Comparison of ENCODE assay signal across 13 cellular contexts in the genomic region with DNA sequence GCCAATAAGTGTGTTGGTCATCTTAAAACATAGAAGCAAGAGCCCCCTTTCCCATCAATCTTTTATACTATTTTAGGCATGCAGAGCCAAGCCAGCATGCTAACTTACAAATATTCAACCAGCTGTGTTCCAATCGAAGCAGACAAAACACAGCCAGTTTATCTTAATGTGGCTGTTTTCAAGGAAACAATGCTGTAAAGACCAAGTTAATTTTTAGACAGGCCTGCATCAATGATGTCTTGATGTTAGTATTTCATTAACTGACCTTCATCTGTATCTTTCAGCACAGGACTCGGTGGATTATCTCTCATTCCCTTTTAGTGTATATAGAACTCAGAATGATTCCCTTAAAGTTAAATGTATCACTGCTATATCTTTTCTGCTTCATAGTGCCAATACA.
A peak's percentile ranks its signal among the peaks of the same experiment; 100 is the strongest.
DNase-seq lines count a peak whose midpoint lies in the region; ATAC-seq and TF ChIP-seq lines count a peak whose summit lies in the region.
"Had no signal": no experiment of that assay in that cellular context is flagged by ENCODE, and none has a peak within 500 bp of the region (broad histone marks: within the 10 kb centered on the region; RNA-seq: fewer than 3 reads in every experiment).

No MANE protein-coding gene starts in this region.

- H3K4me3 Mint-ChIP-seq in effector memory CD8-positive, alpha-beta T cell, result peak overlapping the region; percentile 6 to 56
- peak overlapping the region; percentile 11 for H3K4me3 Mint-ChIP-seq in stimulated activated effector memory CD8-positive, alpha-beta T cell treated with anti-CD3 and anti-CD28 coated beads, Interleukin-12 subunit alpha, Interleukin-12 subunit beta, amount 100 ng/mL, for 72 hours
- H3K4me3 Mint-ChIP-seq: activated CD4-positive, alpha-beta T cell treated with anti-CD3 and anti-CD28 coated beads for 36 hours had no signal

- no peak for TF ChIP-seq POLR2A in upper lobe of left lung (IDR thresholded peaks at IDR 0.05)

- ATAC-seq in GM18909 (IDR thresholded peaks at IDR 0.05; ENCODE audit: poor library complexity, unreplicated experiment), result peak; percentile 47
- ATAC-seq in HG03175 (IDR thresholded peaks at IDR 0.05; ENCODE audit: unreplicated experiment), result peak; percentile 37
- ATAC-seq in effector memory CD8-positive, alpha-beta T cell (replicated peaks), result no peak
- no peak for ATAC-seq in stimulated activated effector memory CD8-positive, alpha-beta T cell treated with anti-CD3 and anti-CD28 coated beads, Interleukin-12 subunit alpha, Interleukin-12 subunit beta, amount 100 ng/mL, for 72 hours
- ATAC-seq in upper lobe of left lung (ENCODE audit: low FRiP score in 2 of 2), result no peak
- ATAC-seq in GM18502 (IDR thresholded peaks at IDR 0.05; ENCODE audit: poor library complexity, unreplicated experiment), result no peak
- ATAC-seq: activated CD4-positive, alpha-beta T cell treated with anti-CD3 and anti-CD28 coated beads for 36 hours; T-helper 17 cell had no signal

- H3K9me3 ChIP-seq in upper lobe of left lung, result no peaks in the 10 kb centered on the region

- H3K27ac ChIP-seq in upper lobe of left lung, result peak overlapping the region in 1 of 4 donors; percentile 14
- H3K27ac ChIP-seq: RWPE1 had no signal

- H3K27ac Mint-ChIP-seq in effector memory CD8-positive, alpha-beta T cell, result peak overlapping the region in 1 of 2 donors; percentile 62
- H3K27ac Mint-ChIP-seq in stimulated activated effector memory CD8-positive, alpha-beta T cell treated with anti-CD3 and anti-CD28 coated beads, Interleukin-12 subunit alpha, Interleukin-12 subunit beta, amount 100 ng/mL, for 72 hours, result no peak overlapping the region
- H3K27ac Mint-ChIP-seq: activated CD4-positive, alpha-beta T cell treated with anti-CD3 and anti-CD28 coated beads for 36 hours had no signal

- WGBS in upper lobe of left lung, 2 donors, result 68 to 75% methylated on average over 2 of the region's 2 CpGs

- H3K27me3 ChIP-seq in upper lobe of left lung, result no peaks in the 10 kb centered on the region

- TF ChIP-seq EP300 in upper lobe of left lung (IDR thresholded peaks at IDR 0.05), result no peak

- no peaks in the 10 kb centered on the region for H3K27me3 Mint-ChIP-seq in effector memory CD8-positive, alpha-beta T cell
- H3K27me3 Mint-ChIP-seq: activated CD4-positive, alpha-beta T cell treated with anti-CD3 and anti-CD28 coated beads for 36 hours; T-helper 17 cell had no signal

- H3K36me3 ChIP-seq in upper lobe of left lung, result no peaks in the 10 kb centered on the region

- peaks cover 0 to 3% of the 10 kb centered on the region in 2 donors for H3K4me1 Mint-ChIP-seq in effector memory CD8-positive, alpha-beta T cell (ENCODE audit: low read depth in 2 of 2)
- H3K4me1 Mint-ChIP-seq in stimulated activated effector memory CD8-positive, alpha-beta T cell treated with anti-CD3 and anti-CD28 coated beads, Interleukin-12 subunit alpha, Interleukin-12 subunit beta, amount 100 ng/mL, for 72 hours, result no peaks in the 10 kb centered on the region
- H3K4me1 Mint-ChIP-seq: activated CD4-positive, alpha-beta T cell treated with anti-CD3 and anti-CD28 coated beads for 36 hours; T-helper 17 cell had no signal

- no peaks in the 10 kb centered on the region for H3K36me3 Mint-ChIP-seq in effector memory CD8-positive, alpha-beta T cell (ENCODE audit: insufficient read depth)
- H3K36me3 Mint-ChIP-seq in stimulated activated effector memory CD8-positive, alpha-beta T cell treated with anti-CD3 and anti-CD28 coated beads, Interleukin-12 subunit alpha, Interleukin-12 subunit beta, amount 100 ng/mL, for 72 hours, result no peaks in the 10 kb centered on the region

- peaks cover 5 to 6% of the 10 kb centered on the region in 2 donors for H3K9me3 Mint-ChIP-seq in effector memory CD8-positive, alpha-beta T cell
- H3K9me3 Mint-ChIP-seq in stimulated activated effector memory CD8-positive, alpha-beta T cell treated with anti-CD3 and anti-CD28 coated beads, Interleukin-12 subunit alpha, Interleukin-12 subunit beta, amount 100 ng/mL, for 72 hours, result peaks cover 18% of the 10 kb centered on the region

- DNase-seq in effector memory CD8-positive, alpha-beta T cell, result no peak
- DNase-seq in stimulated activated effector memory CD8-positive, alpha-beta T cell treated with anti-CD3 and anti-CD28 coated beads, Interleukin-12 subunit alpha, Interleukin-12 subunit beta, amount 100 ng/mL, for 72 hours (ENCODE audit: low spot score in 2 of 2), result no peak
- DNase-seq in upper lobe of left lung, result no peak
- no peak for DNase-seq in stimulated activated naive CD4-positive, alpha-beta T cell (lab: John Stamatoyannopoulos, UW)
- DNase-seq: activated CD4-positive, alpha-beta T cell treated with anti-CD3 and anti-CD28 coated beads for 36 hours; glutamatergic neuron; NCI-H1694; NCI-H526; T-helper 17 cell had no signal

- TF ChIP-seq CTCF in upper lobe of left lung (IDR thresholded peaks at IDR 0.05), result no peak

- no peak overlapping the region for H3K4me3 ChIP-seq in upper lobe of left lung

- peaks cover 0 to 3% (median 0%) of the 10 kb centered on the region in 4 donors for H3K4me1 ChIP-seq in upper lobe of left lung

Comparison
In these comparisons a context has a peak if more than half of its experiments do, and no peak if none do; other contexts are left out.
1. ATAC-seq: peak in GM18909 (single experiment) and HG03175 (single experiment); none in effector memory CD8-positive, alpha-beta T cell (single experiment), stimulated activated effector memory CD8-positive, alpha-beta T cell treated with anti-CD3 and anti-CD28 coated beads, Interleukin-12 subunit alpha, Interleukin-12 subunit beta, amount 100 ng/mL, for 72 hours (single experiment), upper lobe of left lung (0 of 2) and GM18502 (single experiment).